In the genomic region with DNA sequence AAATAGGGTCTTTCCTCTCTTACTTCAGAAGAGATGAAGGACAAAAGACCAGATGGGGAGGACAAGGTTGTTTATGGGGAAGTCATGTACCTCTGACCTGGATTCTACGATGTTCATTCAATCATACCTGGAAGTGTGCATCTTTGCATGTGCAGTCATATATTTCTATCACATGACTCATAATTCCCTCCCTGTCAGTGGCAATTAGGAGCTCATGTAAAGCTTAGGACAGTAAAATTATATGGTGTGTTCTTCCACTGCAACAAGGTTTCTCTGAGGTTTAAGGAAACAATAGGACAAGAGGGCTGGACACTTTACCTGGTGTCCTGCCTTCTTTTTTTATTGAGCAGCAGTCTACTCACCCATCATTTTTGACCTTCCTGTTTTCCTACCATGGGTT, we compare ENCODE assay signal across 21 cellular contexts. TPM values are rescaled to one million over a fixed set of nuclear protein-coding genes. Genes with fewer than 3 reads are reported as not detected.
DNase-seq lines count a peak whose midpoint lies in the region; ATAC-seq, FAIRE-seq and TF ChIP-seq lines count a peak whose summit lies in the region.
"Had no signal": no experiment of that assay in that cellular context is flagged by ENCODE, and none has a peak within 500 bp of the region (broad histone marks: within the 10 kb centered on the region; RNA-seq: fewer than 3 reads in every experiment).

No MANE protein-coding gene starts in this region.

- TF ChIP-seq POLR2A in transverse colon (IDR thresholded peaks at IDR 0.05) = no peak

- peaks cover 16 to 20% of the 10 kb centered on the region in 2 donors for H3K9me3 ChIP-seq in transverse colon

- 25 to 33% methylated on average over 1 of the region's 1 CpG for WGBS in transverse colon (ENCODE audit: low coverage in 1 of 2), 2 donors

- H3K4me3 ChIP-seq in transverse colon = no peak overlapping the region
- H3K4me3 ChIP-seq: GM23248 had no signal

- in situ Hi-C loops in transverse colon (cut with MboI; ENCODE audit: low pct_ligation_motif_present in 1 of 4, low pct_unique_long_range_greater_than_20kb in 1 of 4, low sequenced_read_pairs in 3 of 4) = no loop called here

- H3K27ac ChIP-seq in transverse colon = peak overlapping the region; percentile 60 to 78 (median 64)
- H3K27ac ChIP-seq: GM23248 had no signal

- DNase-seq in NCI-H2227 (lab: John Stamatoyannopoulos, UW; ENCODE audit: unreplicated experiment) (peak; percentile 76), left colon (no peak), transverse colon (no peak), cerebellar cortex (ENCODE audit: low spot score) (no peak)
- DNase-seq: 8988T; C1 segment of cervical spinal cord; Caco-2; CD4-positive, CD25-positive, alpha-beta regulatory T cell; CD8-positive, alpha-beta T cell; DMS153; DND-41; GM23248; H7; HCEC 1CT had no signal

- no peaks in the 10 kb centered on the region for H3K36me3 ChIP-seq in transverse colon

- intact Hi-C loops in left colon (cut with DNase I, micrococcal nuclease) (no loop called here), transverse colon (cut with DNase I; ENCODE audit: low total_unique reads) (no loop called here)

- no peak for TF ChIP-seq CTCF in transverse colon (IDR thresholded peaks at IDR 0.05)

- no peak for TF ChIP-seq EP300 in transverse colon (IDR thresholded peaks at IDR 0.05; ENCODE audit: low read depth)

- H3K4me1 ChIP-seq in transverse colon = peaks cover 0 to 34% (median 9%) of the 10 kb centered on the region in 4 donors
- H3K4me1 ChIP-seq: Caco-2 had no signal

- peaks cover 7% of the 10 kb centered on the region for H3K27me3 ChIP-seq in transverse colon

- ATAC-seq in left colon (peak; percentile 75), GM21381 (IDR thresholded peaks at IDR 0.05; ENCODE audit: unreplicated experiment) (no peak), GM21360 (IDR thresholded peaks at IDR 0.05; ENCODE audit: unreplicated experiment) (no peak)
- ATAC-seq: CD8-positive, alpha-beta T cell had no signal

- peak; percentile 87 for FAIRE-seq in colon (lab: Jason Lieb, UNC)
- FAIRE-seq: G401.6, GM12892, H1 had no signal

RNA-seq across cellular contexts. Expression of gene CEACAM7, which starts 19.8 kb away (rescaled TPM):
- total RNA-seq in left colon (1,000 to 10,000 TPM; 2,049 to 2,156 TPM), transverse colon (1,000 to 10,000 TPM in 3 of 4 donors, 10 to 100 TPM in 1; 26.3 to 2,498 (median 1,946) TPM)
- total RNA-seq: Caco-2; CD4-positive, CD25-positive, alpha-beta regulatory T cell; CD8-positive, alpha-beta T cell; GM23248; H1; H7 had no signal

RNA-seq across cellular contexts. Expression of gene CEACAM5, which starts 40.1 kb away (rescaled TPM):
- 1,000 to 10,000 TPM; 4,350 to 5,481 TPM for total RNA-seq in left colon
- total RNA-seq in transverse colon = 1,000 to 10,000 TPM in 3 of 4 donors, 10 to 100 TPM in 1; 95.5 to 1,964 (median 1,677) TPM
- total RNA-seq: CD4-positive, CD25-positive, alpha-beta regulatory T cell; CD8-positive, alpha-beta T cell; GM23248; H1; H7 had no signal

RNA-seq across cellular contexts. Expression of gene CEACAM4, which starts 41.4 kb away (rescaled TPM):
- total RNA-seq in left colon = under 1 TPM; 0.22 to 0.24 TPM
- 1 to 10 TPM in 1 of 4 donors, under 1 TPM in 1, not detected in 2; 0.48 to 1.5 TPM for total RNA-seq in transverse colon
- total RNA-seq: A673; Caco-2; CD8-positive, alpha-beta T cell; GM23248; H1; H7 had no signal
